Comparison of ENCODE assay signal across 1 cellular context in the genomic region with DNA sequence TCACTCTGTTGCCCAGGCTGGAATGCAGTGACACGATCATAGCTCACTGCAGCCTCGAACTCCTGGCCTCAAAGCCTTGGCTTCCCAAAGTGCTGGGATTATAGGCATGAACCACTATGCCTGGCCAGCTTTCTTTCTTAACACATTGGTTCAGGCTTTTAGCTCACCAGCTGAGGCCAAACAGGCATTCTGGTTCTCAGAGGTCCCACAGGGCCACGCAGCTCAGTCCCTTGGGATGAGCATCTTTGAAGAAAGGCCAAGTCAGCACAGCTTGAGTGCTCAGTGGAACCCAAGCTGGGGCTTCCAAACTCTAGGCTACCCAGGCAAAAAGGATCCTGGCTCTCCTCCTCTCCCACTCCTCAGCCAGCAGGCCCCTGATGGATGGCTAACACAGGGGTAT.
TF ChIP-seq lines count a peak whose summit lies in the region.

No MANE protein-coding gene starts in this region.

TF ChIP-seq in SK-N-SH, 30 proteins besides CTCF, POLR2A, EP300 and RAD21 (continued from another document):
- TF ChIP-seq GATA2 (CRISPR knock-in tag; IDR thresholded peaks at IDR 0.05) (no peak), NFIC (IDR thresholded peaks at IDR 0.05; ENCODE audit: borderline replicate concordance) (no peak), SIN3A (IDR thresholded peaks at IDR 0.05; ENCODE audit: borderline replicate concordance, low read depth, low read length) (no peak), RXRA (IDR thresholded peaks at IDR 0.05; ENCODE audit: borderline replicate concordance, low read depth) (no peak), FOXM1 (IDR thresholded peaks at IDR 0.05; ENCODE audit: low read depth) (no peak), GABPA (IDR thresholded peaks at IDR 0.05; ENCODE audit: low read depth) (no peak), YY1 (IDR thresholded peaks at IDR 0.05; ENCODE audit: low read depth) (no peak), FOSL2 (IDR thresholded peaks at IDR 0.05; ENCODE audit: borderline replicate concordance, low read depth) (no peak), TAF1 (IDR thresholded peaks at IDR 0.05; ENCODE audit: borderline replicate concordance, low read depth, low read length) (no peak)
- TF ChIP-seq, protein P1, sequence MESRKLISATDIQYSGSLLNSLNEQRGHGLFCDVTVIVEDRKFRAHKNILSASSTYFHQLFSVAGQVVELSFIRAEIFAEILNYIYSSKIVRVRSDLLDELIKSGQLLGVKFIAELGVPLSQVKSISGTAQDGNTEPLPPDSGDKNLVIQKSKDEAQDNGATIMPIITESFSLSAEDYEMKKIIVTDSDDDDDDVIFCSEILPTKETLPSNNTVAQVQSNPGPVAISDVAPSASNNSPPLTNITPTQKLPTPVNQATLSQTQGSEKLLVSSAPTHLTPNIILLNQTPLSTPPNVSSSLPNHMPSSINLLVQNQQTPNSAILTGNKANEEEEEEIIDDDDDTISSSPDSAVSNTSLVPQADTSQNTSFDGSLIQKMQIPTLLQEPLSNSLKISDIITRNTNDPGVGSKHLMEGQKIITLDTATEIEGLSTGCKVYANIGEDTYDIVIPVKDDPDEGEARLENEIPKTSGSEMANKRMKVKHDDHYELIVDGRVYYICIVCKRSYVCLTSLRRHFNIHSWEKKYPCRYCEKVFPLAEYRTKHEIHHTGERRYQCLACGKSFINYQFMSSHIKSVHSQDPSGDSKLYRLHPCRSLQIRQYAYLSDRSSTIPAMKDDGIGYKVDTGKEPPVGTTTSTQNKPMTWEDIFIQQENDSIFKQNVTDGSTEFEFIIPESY (IDR thresholded peaks at IDR 0.05; ENCODE audit: borderline replicate concordance, low read depth), result no peak
- TF ChIP-seq, protein P2, sequence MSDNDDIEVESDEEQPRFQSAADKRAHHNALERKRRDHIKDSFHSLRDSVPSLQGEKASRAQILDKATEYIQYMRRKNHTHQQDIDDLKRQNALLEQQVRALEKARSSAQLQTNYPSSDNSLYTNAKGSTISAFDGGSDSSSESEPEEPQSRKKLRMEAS (IDR thresholded peaks at IDR 0.05; ENCODE audit: low read depth), result no peak
- TF ChIP-seq, protein P3, sequence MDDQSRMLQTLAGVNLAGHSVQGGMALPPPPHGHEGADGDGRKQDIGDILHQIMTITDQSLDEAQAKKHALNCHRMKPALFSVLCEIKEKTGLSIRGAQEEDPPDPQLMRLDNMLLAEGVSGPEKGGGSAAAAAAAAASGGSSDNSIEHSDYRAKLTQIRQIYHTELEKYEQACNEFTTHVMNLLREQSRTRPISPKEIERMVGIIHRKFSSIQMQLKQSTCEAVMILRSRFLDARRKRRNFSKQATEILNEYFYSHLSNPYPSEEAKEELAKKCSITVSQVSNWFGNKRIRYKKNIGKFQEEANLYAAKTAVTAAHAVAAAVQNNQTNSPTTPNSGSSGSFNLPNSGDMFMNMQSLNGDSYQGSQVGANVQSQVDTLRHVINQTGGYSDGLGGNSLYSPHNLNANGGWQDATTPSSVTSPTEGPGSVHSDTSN (IDR thresholded peaks at IDR 0.05), result no peak
- TF ChIP-seq, protein P4, sequence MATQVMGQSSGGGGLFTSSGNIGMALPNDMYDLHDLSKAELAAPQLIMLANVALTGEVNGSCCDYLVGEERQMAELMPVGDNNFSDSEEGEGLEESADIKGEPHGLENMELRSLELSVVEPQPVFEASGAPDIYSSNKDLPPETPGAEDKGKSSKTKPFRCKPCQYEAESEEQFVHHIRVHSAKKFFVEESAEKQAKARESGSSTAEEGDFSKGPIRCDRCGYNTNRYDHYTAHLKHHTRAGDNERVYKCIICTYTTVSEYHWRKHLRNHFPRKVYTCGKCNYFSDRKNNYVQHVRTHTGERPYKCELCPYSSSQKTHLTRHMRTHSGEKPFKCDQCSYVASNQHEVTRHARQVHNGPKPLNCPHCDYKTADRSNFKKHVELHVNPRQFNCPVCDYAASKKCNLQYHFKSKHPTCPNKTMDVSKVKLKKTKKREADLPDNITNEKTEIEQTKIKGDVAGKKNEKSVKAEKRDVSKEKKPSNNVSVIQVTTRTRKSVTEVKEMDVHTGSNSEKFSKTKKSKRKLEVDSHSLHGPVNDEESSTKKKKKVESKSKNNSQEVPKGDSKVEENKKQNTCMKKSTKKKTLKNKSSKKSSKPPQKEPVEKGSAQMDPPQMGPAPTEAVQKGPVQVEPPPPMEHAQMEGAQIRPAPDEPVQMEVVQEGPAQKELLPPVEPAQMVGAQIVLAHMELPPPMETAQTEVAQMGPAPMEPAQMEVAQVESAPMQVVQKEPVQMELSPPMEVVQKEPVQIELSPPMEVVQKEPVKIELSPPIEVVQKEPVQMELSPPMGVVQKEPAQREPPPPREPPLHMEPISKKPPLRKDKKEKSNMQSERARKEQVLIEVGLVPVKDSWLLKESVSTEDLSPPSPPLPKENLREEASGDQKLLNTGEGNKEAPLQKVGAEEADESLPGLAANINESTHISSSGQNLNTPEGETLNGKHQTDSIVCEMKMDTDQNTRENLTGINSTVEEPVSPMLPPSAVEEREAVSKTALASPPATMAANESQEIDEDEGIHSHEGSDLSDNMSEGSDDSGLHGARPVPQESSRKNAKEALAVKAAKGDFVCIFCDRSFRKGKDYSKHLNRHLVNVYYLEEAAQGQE (IDR thresholded peaks at IDR 0.05; ENCODE audit: low read depth, low read length), result no peak
- TF ChIP-seq, protein P5, sequence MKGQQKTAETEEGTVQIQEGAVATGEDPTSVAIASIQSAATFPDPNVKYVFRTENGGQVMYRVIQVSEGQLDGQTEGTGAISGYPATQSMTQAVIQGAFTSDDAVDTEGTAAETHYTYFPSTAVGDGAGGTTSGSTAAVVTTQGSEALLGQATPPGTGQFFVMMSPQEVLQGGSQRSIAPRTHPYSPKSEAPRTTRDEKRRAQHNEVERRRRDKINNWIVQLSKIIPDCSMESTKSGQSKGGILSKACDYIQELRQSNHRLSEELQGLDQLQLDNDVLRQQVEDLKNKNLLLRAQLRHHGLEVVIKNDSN (IDR thresholded peaks at IDR 0.05; ENCODE audit: borderline replicate concordance, low read depth), result no peak
